In the genomic region with DNA sequence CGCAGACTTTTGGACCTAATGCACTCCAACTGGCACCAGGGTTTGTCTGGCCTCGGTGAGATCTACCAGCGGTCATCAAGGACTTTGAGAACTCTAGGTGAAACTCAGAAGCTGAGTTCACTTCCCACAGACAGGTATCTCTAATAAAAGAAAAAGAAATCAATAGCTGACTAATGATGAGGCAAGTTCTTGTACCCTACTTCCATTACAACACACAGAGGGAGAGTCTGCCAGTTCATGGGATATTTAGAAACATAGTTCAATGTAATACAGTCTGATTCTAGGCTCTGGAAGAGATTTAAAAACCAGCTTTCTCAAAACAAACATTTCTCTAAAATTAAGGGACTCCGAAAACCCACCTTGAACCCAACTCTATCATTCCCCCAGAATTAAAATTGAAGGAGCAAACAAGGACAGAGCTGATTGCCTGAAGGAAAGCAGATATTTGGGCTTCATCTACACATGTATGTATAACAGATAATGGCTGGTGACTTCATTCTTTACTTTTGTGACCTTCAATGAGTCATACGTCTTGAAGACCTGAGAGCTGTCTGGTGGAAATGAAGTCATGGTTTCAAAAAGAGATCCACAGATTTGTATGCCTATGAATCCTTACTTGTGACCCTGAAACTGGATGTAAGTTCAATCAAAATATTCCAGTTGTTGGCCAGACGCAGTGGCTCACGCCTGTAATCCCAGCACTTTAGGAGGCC, we compare ENCODE assay signal across 1 cellular context.
TF ChIP-seq lines count a peak whose summit lies in the region.

No MANE protein-coding gene starts in this region.

TF ChIP-seq in HEK293, 187 proteins besides CTCF, POLR2A, EP300 and RAD21 (continued from another document):
- peak; percentile 38; the same call in 1 of the 2 replicates for TF ChIP-seq ZBTB20 (tag by site-specific recombination; IDR thresholded peaks at IDR 0.05)
- 0 out of 2 replicates have a peak, but pooled peaks have one; percentile 49 for TF ChIP-seq ZFP37 (tag by site-specific recombination; IDR thresholded peaks at IDR 0.05)
- TF ChIP-seq, protein P1, sequence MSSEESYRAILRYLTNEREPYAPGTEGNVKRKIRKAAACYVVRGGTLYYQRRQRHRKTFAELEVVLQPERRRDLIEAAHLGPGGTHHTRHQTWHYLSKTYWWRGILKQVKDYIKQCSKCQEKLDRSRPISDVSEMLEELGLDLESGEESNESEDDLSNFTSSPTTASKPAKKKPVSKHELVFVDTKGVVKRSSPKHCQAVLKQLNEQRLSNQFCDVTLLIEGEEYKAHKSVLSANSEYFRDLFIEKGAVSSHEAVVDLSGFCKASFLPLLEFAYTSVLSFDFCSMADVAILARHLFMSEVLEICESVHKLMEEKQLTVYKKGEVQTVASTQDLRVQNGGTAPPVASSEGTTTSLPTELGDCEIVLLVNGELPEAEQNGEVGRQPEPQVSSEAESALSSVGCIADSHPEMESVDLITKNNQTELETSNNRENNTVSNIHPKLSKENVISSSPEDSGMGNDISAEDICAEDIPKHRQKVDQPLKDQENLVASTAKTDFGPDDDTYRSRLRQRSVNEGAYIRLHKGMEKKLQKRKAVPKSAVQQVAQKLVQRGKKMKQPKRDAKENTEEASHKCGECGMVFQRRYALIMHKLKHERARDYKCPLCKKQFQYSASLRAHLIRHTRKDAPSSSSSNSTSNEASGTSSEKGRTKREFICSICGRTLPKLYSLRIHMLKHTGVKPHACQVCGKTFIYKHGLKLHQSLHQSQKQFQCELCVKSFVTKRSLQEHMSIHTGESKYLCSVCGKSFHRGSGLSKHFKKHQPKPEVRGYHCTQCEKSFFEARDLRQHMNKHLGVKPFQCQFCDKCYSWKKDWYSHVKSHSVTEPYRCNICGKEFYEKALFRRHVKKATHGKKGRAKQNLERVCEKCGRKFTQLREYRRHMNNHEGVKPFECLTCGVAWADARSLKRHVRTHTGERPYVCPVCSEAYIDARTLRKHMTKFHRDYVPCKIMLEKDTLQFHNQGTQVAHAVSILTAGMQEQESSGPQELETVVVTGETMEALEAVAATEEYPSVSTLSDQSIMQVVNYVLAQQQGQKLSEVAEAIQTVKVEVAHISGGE (tag by site-specific recombination; conservative IDR thresholded peaks at IDR 0.05; ENCODE audit: low read depth) = no peak
- no peak for TF ChIP-seq ZNF169 (tag by site-specific recombination; IDR thresholded peaks at IDR 0.05)
- TF ChIP-seq, protein P2, sequence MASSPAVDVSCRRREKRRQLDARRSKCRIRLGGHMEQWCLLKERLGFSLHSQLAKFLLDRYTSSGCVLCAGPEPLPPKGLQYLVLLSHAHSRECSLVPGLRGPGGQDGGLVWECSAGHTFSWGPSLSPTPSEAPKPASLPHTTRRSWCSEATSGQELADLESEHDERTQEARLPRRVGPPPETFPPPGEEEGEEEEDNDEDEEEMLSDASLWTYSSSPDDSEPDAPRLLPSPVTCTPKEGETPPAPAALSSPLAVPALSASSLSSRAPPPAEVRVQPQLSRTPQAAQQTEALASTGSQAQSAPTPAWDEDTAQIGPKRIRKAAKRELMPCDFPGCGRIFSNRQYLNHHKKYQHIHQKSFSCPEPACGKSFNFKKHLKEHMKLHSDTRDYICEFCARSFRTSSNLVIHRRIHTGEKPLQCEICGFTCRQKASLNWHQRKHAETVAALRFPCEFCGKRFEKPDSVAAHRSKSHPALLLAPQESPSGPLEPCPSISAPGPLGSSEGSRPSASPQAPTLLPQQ (tag by site-specific recombination; IDR thresholded peaks at IDR 0.05) = peak; percentile 36; the same call in 1 of the 2 replicates
- TF ChIP-seq ZNF48 (tag by site-specific recombination; IDR thresholded peaks at IDR 0.05) = no peak
- TF ChIP-seq ZNF600 (tag by site-specific recombination; IDR thresholded peaks at IDR 0.05) = no peak
- peak; percentile 41; the same call in 1 of the 2 replicates for TF ChIP-seq ZNF660 (tag by site-specific recombination; IDR thresholded peaks at IDR 0.05)
- peak; percentile 66; the same call in 1 of the 2 replicates for TF ChIP-seq ZBTB21 (tag by site-specific recombination; IDR thresholded peaks at IDR 0.05)
- no peak for TF ChIP-seq ZNF473 (tag by site-specific recombination; IDR thresholded peaks at IDR 0.05)
- TF ChIP-seq ZNF335 (tag by site-specific recombination; conservative IDR thresholded peaks at IDR 0.05) = 0 out of 2 replicates have a peak, but pooled peaks have one; percentile 39
- no peak for TF ChIP-seq SCRT2 (tag by site-specific recombination; IDR thresholded peaks at IDR 0.05)
- no peak for TF ChIP-seq ZNF274 (IDR thresholded peaks at IDR 0.05; ENCODE audit: low read length)
- TF ChIP-seq ZNF274 (tag by site-specific recombination; IDR thresholded peaks at IDR 0.05; ENCODE audit: borderline replicate concordance) = no peak
- no peak for TF ChIP-seq KLF16 (tag by site-specific recombination; IDR thresholded peaks at IDR 0.05)
- TF ChIP-seq ZNF184 (tag by site-specific recombination; IDR thresholded peaks at IDR 0.05) = peak; percentile 37; the same call in 1 of the 2 replicates
- TF ChIP-seq ZBTB8A (tag by site-specific recombination; IDR thresholded peaks at IDR 0.05) = no peak
- TF ChIP-seq, protein P3, sequence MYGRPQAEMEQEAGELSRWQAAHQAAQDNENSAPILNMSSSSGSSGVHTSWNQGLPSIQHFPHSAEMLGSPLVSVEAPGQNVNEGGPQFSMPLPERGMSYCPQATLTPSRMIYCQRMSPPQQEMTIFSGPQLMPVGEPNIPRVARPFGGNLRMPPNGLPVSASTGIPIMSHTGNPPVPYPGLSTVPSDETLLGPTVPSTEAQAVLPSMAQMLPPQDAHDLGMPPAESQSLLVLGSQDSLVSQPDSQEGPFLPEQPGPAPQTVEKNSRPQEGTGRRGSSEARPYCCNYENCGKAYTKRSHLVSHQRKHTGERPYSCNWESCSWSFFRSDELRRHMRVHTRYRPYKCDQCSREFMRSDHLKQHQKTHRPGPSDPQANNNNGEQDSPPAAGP (tag by site-specific recombination; IDR thresholded peaks at IDR 0.05) = no peak
- TF ChIP-seq, protein P4, sequence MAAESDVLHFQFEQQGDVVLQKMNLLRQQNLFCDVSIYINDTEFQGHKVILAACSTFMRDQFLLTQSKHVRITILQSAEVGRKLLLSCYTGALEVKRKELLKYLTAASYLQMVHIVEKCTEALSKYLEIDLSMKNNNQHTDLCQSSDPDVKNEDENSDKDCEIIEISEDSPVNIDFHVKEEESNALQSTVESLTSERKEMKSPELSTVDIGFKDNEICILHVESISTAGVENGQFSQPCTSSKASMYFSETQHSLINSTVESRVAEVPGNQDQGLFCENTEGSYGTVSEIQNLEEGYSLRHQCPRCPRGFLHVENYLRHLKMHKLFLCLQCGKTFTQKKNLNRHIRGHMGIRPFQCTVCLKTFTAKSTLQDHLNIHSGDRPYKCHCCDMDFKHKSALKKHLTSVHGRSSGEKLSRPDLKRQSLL (tag by site-specific recombination; IDR thresholded peaks at IDR 0.05) = no peak
- TF ChIP-seq ZNF366 (tag by site-specific recombination; conservative IDR thresholded peaks at IDR 0.05) = peak; percentile 66
